In the genomic region with DNA sequence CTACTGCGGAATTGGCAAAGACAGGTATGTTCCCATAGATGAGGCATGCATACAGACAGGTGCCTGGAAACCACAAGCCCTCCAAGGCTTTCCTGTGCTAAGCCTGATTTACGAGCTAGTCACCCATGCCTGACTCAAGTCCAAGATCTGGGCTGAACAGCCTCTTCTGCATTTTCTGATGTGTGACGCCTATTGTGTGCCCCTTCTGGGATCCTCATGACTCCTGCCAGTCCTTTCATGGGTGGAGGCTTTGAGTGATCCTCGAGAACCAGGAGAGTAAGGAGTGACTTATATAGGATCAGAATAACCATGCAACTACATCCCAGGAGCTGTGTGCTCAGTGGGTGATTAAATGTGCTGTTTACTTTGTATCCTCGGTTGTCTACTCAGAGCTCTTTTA, we compare ENCODE assay signal across 17 cellular contexts.
DNase-seq lines count a peak whose midpoint lies in the region; ATAC-seq, FAIRE-seq and TF ChIP-seq lines count a peak whose summit lies in the region.
"Had no signal": no experiment of that assay in that cellular context is flagged by ENCODE, and none has a peak within 500 bp of the region (broad histone marks: within the 10 kb centered on the region; RNA-seq: fewer than 3 reads in every experiment).

No MANE protein-coding gene starts in this region.

- ATAC-seq in GM23338 (no peak), aorta (ENCODE audit: low FRiP score) (no peak), GM18873 (IDR thresholded peaks at IDR 0.05; ENCODE audit: low FRiP score, unreplicated experiment) (no peak)
- ATAC-seq: activated naive CD4-positive, alpha-beta T cell treated with anti-CD3 and anti-CD28 coated beads, Interleukin-2, amount 50 U/mL, for 72 hours had no signal

- H3K36me3 ChIP-seq in GM23338 (ENCODE audit: insufficient read depth) (no peaks in the 10 kb centered on the region), aorta (ENCODE audit: control insufficient read depth in 1 of 2, insufficient read depth in 2 of 2, low read length in 1 of 2) (no peaks in the 10 kb centered on the region)
- H3K36me3 ChIP-seq: upper lobe of left lung had no signal

- no peaks in the 10 kb centered on the region for H3K27me3 ChIP-seq in GM23338 (ENCODE audit: insufficient read depth)
- no peaks in the 10 kb centered on the region for H3K27me3 ChIP-seq in aorta (ENCODE audit: control insufficient read depth in 1 of 2, insufficient read depth in 2 of 2, low read length in 1 of 2)
- H3K27me3 ChIP-seq: upper lobe of left lung had no signal

- H3K4me3 ChIP-seq in GM23338 = no peak overlapping the region
- H3K4me3 ChIP-seq in aorta (ENCODE audit: low read length in 2 of 2) = no peak overlapping the region
- H3K4me3 ChIP-seq: upper lobe of left lung had no signal

- no peaks in the 10 kb centered on the region for H3K79me2 ChIP-seq in GM23338 (replicated peaks; ENCODE audit: insufficient read depth)

- peaks cover 3% of the 10 kb centered on the region; the same call in 1 of the 3 replicates for H3K4me1 Mint-ChIP-seq in GM23338

- intact Hi-C loops in aorta (cut with DNase I) = no loop called here

- H3K4me3 Mint-ChIP-seq in GM23338 = no peak overlapping the region
- H3K4me3 Mint-ChIP-seq: activated T-cell treated with anti-CD3 and anti-CD28 coated beads, Interleukin-2, amount 50 U/mL, for 24 hours; T-helper 2 cell treated with Interferon-gamma antibody and Interleukin-4, amounts not matched to agents 5 μg/mL and 100 μg/mL, for 36 hours had no signal

- H2AFZ ChIP-seq in GM23338 = no peak overlapping the region

- no peaks in the 10 kb centered on the region for H4K20me1 ChIP-seq in GM23338 (replicated peaks; ENCODE audit: insufficient read depth)

- no peak overlapping the region for H3K27ac ChIP-seq in GM23338 (ENCODE audit: low read depth)
- no peak overlapping the region for H3K27ac ChIP-seq in aorta (ENCODE audit: low read depth in 1 of 2, low read length in 2 of 2)
- H3K27ac ChIP-seq: upper lobe of left lung had no signal

- peaks cover 3% of the 10 kb centered on the region for H3K9me3 ChIP-seq in aorta (ENCODE audit: control insufficient read depth, low read length)
- H3K9me3 ChIP-seq: upper lobe of left lung had no signal

- no peaks in the 10 kb centered on the region for H3K27me3 Mint-ChIP-seq in GM23338 (ENCODE audit: insufficient read depth, low read depth, poor library complexity)

- peak; percentile 28 for FAIRE-seq in HTR-8/SVneo (lab: Jason Lieb, UNC)

- no peaks in the 10 kb centered on the region for H3K36me3 Mint-ChIP-seq in GM23338 (ENCODE audit: low read depth)
- H3K36me3 Mint-ChIP-seq: activated naive CD4-positive, alpha-beta T cell treated with anti-CD3 and anti-CD28 coated beads, Interleukin-2, amount 50 U/mL, for 72 hours had no signal

- peaks cover 5% of the 10 kb centered on the region; the same call in 1 of the 3 replicates for H3K9me3 Mint-ChIP-seq in GM23338
- H3K9me3 Mint-ChIP-seq: activated naive CD4-positive, alpha-beta T cell treated with anti-CD3 and anti-CD28 coated beads, Interleukin-2, amount 50 U/mL, for 72 hours; activated T-cell treated with anti-CD3 and anti-CD28 coated beads, Interleukin-2, amount 50 U/mL, for 24 hours; T-helper 2 cell treated with Interferon-gamma antibody and Interleukin-4, amounts not matched to agents 5 μg/mL and 100 μg/mL, for 36 hours had no signal

- DNase-seq in COLO668 (lab: John Stamatoyannopoulos, UW; ENCODE audit: unreplicated experiment) (peak; percentile 87), HTR-8/SVneo (ENCODE audit: insufficient read length, low spot score) (no peak), NCI-H510A (lab: John Stamatoyannopoulos, UW) (peak; percentile 93), glomerular visceral epithelial cell (ENCODE audit: extremely low spot score) (peak; percentile 54), GM23338 (ENCODE audit: low spot score) (no peak), aorta (no peak), MV-4-11 (lab: John Stamatoyannopoulos, UW) (no peak)
- DNase-seq: activated CD4-positive, alpha-beta T cell treated with anti-CD3 and anti-CD28 coated beads, Interleukin-2, amount 50 U/mL, for 1 hour; activated T-cell treated with anti-CD3 and anti-CD28 coated beads, Interleukin-2, amount 50 U/mL, for 24 hours; effector CD8-positive, alpha-beta T cell; IMR-90; SIG-M5; stimulated activated naive CD4-positive, alpha-beta T cell treated with Interleukin-2 at 50 U/mL for 16 hours; upper lobe of left lung had no signal

- no peak overlapping the region for H3K27ac Mint-ChIP-seq in GM23338
- H3K27ac Mint-ChIP-seq: activated naive CD4-positive, alpha-beta T cell treated with anti-CD3 and anti-CD28 coated beads, Interleukin-2, amount 50 U/mL, for 72 hours; activated T-cell treated with anti-CD3 and anti-CD28 coated beads, Interleukin-2, amount 50 U/mL, for 24 hours; T-helper 2 cell treated with Interferon-gamma antibody and Interleukin-4, amounts not matched to agents 5 μg/mL and 100 μg/mL, for 36 hours had no signal

- no peaks in the 10 kb centered on the region for H3F3A ChIP-seq in GM23338 (replicated peaks; ENCODE audit: low read depth)

- no peak overlapping the region for H3K4me2 ChIP-seq in GM23338

- whole genome bisulfite sequencing in aorta, 2 donors = 74 to 78% methylated on average over 5 of the region's 5 CpGs

- H3K9me2 ChIP-seq in GM23338 (ENCODE audit: insufficient read depth) = peaks cover 6% of the 10 kb centered on the region; the same call in 1 of the 2 replicates

- no peaks in the 10 kb centered on the region for H3K4me1 ChIP-seq in GM23338 (ENCODE audit: insufficient read depth)
- H3K4me1 ChIP-seq in aorta (ENCODE audit: control insufficient read depth in 1 of 2, insufficient read depth in 2 of 2, low read length in 2 of 2) = no peaks in the 10 kb centered on the region
- H3K4me1 ChIP-seq: upper lobe of left lung had no signal

- no peak for TF ChIP-seq CTCF in GM23338 (conservative IDR thresholded peaks at IDR 0.05; ENCODE audit: low read depth in 2 of 2)

TF ChIP-seq in GM23338, 12 proteins besides CTCF, POLR2A, EP300 and RAD21 (continues in another document):
- no peak for TF ChIP-seq JUNB (IDR thresholded peaks at IDR 0.05; ENCODE audit: unreplicated experiment)
- TF ChIP-seq ZNF462 (CRISPR knock-in tag; IDR thresholded peaks at IDR 0.05) = no peak
- no peak for TF ChIP-seq ZNF114 (CRISPR knock-in tag; IDR thresholded peaks at IDR 0.05)
- TF ChIP-seq STAT1 (IDR thresholded peaks at IDR 0.05; ENCODE audit: unreplicated experiment) = no peak
- TF ChIP-seq EZH2 (IDR thresholded peaks at IDR 0.05; ENCODE audit: low read depth, unreplicated experiment) = no peak

Comparison
In these comparisons a context has a peak if more than half of its experiments do, and no peak if none do; other contexts are left out.
1. DNase-seq: peak in COLO668 (single experiment), NCI-H510A (single experiment) and glomerular visceral epithelial cell (single experiment); none in HTR-8/SVneo (single experiment), GM23338 (single experiment), aorta (0 of 2) and MV-4-11 (single experiment).